Comparison of ENCODE assay signal across 16 cellular contexts in the genomic region with DNA sequence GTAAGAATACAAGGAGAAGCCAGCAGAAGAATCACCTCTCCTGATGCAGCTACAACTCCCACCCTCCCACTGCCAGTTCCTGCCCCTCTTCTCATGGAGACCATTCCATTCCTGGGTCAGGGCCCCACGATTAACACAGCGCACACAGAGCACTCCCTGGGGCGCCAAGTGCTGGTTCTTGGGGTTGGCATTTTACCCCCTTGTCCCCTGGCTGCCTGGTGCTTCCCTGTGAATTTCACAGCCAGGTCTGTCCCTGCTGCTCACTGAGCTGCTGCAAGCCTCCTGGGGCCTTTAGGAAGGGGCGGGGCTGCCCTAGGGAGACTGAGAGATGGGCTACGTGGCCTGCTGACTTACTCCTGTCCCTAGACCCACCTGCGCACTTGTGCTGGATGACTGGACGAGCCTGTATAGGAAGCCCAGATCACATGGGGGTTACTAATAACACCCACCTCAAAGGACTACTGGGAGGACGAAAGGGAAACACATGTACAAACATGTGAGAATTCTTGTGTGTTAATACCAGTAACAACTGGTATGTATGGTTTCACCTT. TPM values are rescaled to one million over a fixed set of nuclear protein-coding genes. Genes with fewer than 3 reads are reported as not detected.
DNase-seq lines count a peak whose midpoint lies in the region; ATAC-seq and TF ChIP-seq lines count a peak whose summit lies in the region.
"Had no signal": no experiment of that assay in that cellular context is flagged by ENCODE, and none has a peak within 500 bp of the region (broad histone marks: within the 10 kb centered on the region; RNA-seq: fewer than 3 reads in every experiment).

No MANE protein-coding gene starts in this region.

- H3K4me2 ChIP-seq in Loucy (ENCODE audit: low read depth, low read length, poor library complexity, severe bottlenecking) (peak overlapping the region; percentile 76), MM.1S (ENCODE audit: low read depth, low read length) (no peak overlapping the region)
- H3K4me2 ChIP-seq: KMS-11 had no signal

- H3K9me2 ChIP-seq in Loucy (replicated peaks; ENCODE audit: low read depth, low read length) (no peaks in the 10 kb centered on the region), MM.1S (replicated peaks; ENCODE audit: insufficient read depth, low read length) (no peaks in the 10 kb centered on the region)
- H3K9me2 ChIP-seq: SK-N-SH had no signal

- H3K9me3 ChIP-seq in Loucy (ENCODE audit: insufficient read depth, low read depth, low read length) (no peaks in the 10 kb centered on the region), BE2C (no peaks in the 10 kb centered on the region), MM.1S (replicated peaks; ENCODE audit: insufficient read depth, low read length) (no peaks in the 10 kb centered on the region)
- H3K9me3 ChIP-seq: SK-N-SH, testis had no signal

- peaks cover 45% of the 10 kb centered on the region for H3K79me2 ChIP-seq in Loucy (ENCODE audit: insufficient read depth, low read length)
- peaks cover 54% of the 10 kb centered on the region for H3K79me2 ChIP-seq in MM.1S (ENCODE audit: low read length)

- in situ Hi-C loops in GM13976 (cut with MboI; ENCODE audit: low sequenced_read_pairs, unreplicated experiment): no loop called here

- H2AFZ ChIP-seq in Loucy (ENCODE audit: low read length) (no peak overlapping the region), MM.1S (ENCODE audit: low read length) (no peak overlapping the region)

- H3K36me3 ChIP-seq in Loucy (ENCODE audit: insufficient read depth, low read length) (peaks cover 34% of the 10 kb centered on the region; the same call in 1 of the 2 replicates), BE2C (peaks cover 24% of the 10 kb centered on the region), MM.1S (replicated peaks; ENCODE audit: insufficient read depth, low read length) (peaks cover 7% of the 10 kb centered on the region)

- intact Hi-C loops in sciatic nerve (cut with DNase I): no loop called here

- peak; percentile 20 for ATAC-seq in GM21390 (IDR thresholded peaks at IDR 0.05; ENCODE audit: unreplicated experiment)
- ATAC-seq in sciatic nerve: no peak

- H3K27ac ChIP-seq in MM.1S (ENCODE audit: low read length): no peak overlapping the region
- H3K27ac ChIP-seq: KMS-11, testis had no signal

- peaks cover 39% of the 10 kb centered on the region for H3K4me1 ChIP-seq in Loucy (ENCODE audit: insufficient read depth, low read length, poor library complexity, severe bottlenecking)
- H3K4me1 ChIP-seq in BE2C: no peaks in the 10 kb centered on the region
- H3K4me1 ChIP-seq in MM.1S (ENCODE audit: low read length): no peaks in the 10 kb centered on the region

- H3K4me3 ChIP-seq in Loucy (ENCODE audit: low read length, poor library complexity, severe bottlenecking) (peak overlapping the region; percentile 42), BE2C (ENCODE audit: low read depth, low read length) (no peak overlapping the region), MM.1S (ENCODE audit: low read length) (no peak overlapping the region)
- H3K4me3 ChIP-seq: testis had no signal

- H4K20me1 ChIP-seq in Loucy (ENCODE audit: insufficient read depth, low read length, poor library complexity, severe bottlenecking) (no peaks in the 10 kb centered on the region), MM.1S (ENCODE audit: insufficient read depth, low read length) (no peaks in the 10 kb centered on the region)

- H3K9ac ChIP-seq in Loucy (ENCODE audit: low read depth, low read length, poor library complexity, severe bottlenecking) (peak overlapping the region; percentile 76), MM.1S (ENCODE audit: low read length) (no peak overlapping the region)
- H3K9ac ChIP-seq: KMS-11, SK-N-SH had no signal

- H3F3A ChIP-seq in Loucy (ENCODE audit: low read depth): no peaks in the 10 kb centered on the region
- peaks cover 8% of the 10 kb centered on the region for H3F3A ChIP-seq in MM.1S (ENCODE audit: insufficient read depth, low read length)

- no peaks in the 10 kb centered on the region for H3K27me3 ChIP-seq in Loucy (ENCODE audit: insufficient read depth, low read length, poor library complexity, severe bottlenecking)
- H3K27me3 ChIP-seq in BE2C: no peaks in the 10 kb centered on the region
- H3K27me3 ChIP-seq in MM.1S (replicated peaks; ENCODE audit: insufficient read depth, low read length): no peaks in the 10 kb centered on the region
- H3K27me3 ChIP-seq: testis had no signal

- no peak for TF ChIP-seq CTCF in GM13976 (IDR thresholded peaks at IDR 0.05; ENCODE audit: borderline replicate concordance, control extremely low read depth, extremely low read depth, insufficient read depth, missing control alignments)
- no peak for TF ChIP-seq CTCF in Loucy (conservative IDR thresholded peaks at IDR 0.05; ENCODE audit: low read length)
- no peak for TF ChIP-seq CTCF in BE2C (IDR thresholded peaks at IDR 0.05; ENCODE audit: low read depth, low read length)
- TF ChIP-seq CTCF in MM.1S (IDR thresholded peaks at IDR 0.05; ENCODE audit: low read length): no peak

- DNase-seq in GM13976 (ENCODE audit: low spot score) (peak; percentile 47), sciatic nerve (ENCODE audit: low spot score) (peak; percentile 47), BE2C (no peak), germinal center (ENCODE audit: low spot score) (no peak), HuH-7.5 (ENCODE audit: low spot score) (no peak), MM.1S (no peak)
- DNase-seq: activated CD4-positive, alpha-beta T cell treated with anti-CD3 and anti-CD28 coated beads, Interleukin-2, amount 50 U/mL, for 4 hours; DMS153; kidney; NCI-H524 treated with DMSO at 0.1 percent for 48 hours; SK-N-SH; stimulated activated CD4-positive, alpha-beta T cell treated with anti-CD3 and anti-CD28 coated beads, Interleukin-4, amount 100 ng/mL, for 24 hours; testis had no signal

RNA-seq across cellular contexts. Expression of gene ZNF672, which starts 4.8 kb away (rescaled TPM):
- 27.6 TPM for total RNA-seq in sciatic nerve
- polyA plus RNA-seq in BE2C (2012; ENCODE audit: insufficient read depth, insufficient read length, low read depth): 26.8 TPM

RNA-seq across cellular contexts. Expression of gene ZNF692, which starts 16.0 kb away (rescaled TPM):
- total RNA-seq in sciatic nerve: 46.4 TPM
- 68.6 TPM for polyA plus RNA-seq in BE2C (2012; ENCODE audit: insufficient read depth, insufficient read length, low read depth)

RNA-seq across cellular contexts. Expression of gene SH3BP5L, which starts 17.1 kb away (rescaled TPM):
- 19.7 TPM for total RNA-seq in sciatic nerve
- 76.4 TPM for polyA plus RNA-seq in BE2C (2012; ENCODE audit: insufficient read depth, insufficient read length, low read depth)

Comparison
In these comparisons a context has a peak if more than half of its experiments do, and no peak if none do; other contexts are left out.
1. DNase-seq: peak in GM13976 (single experiment) and sciatic nerve (single experiment); none in BE2C (single experiment), germinal center (single experiment), HuH-7.5 (single experiment) and MM.1S (single experiment).